ENCODE assay signal across 24 cellular contexts in the genomic region with DNA sequence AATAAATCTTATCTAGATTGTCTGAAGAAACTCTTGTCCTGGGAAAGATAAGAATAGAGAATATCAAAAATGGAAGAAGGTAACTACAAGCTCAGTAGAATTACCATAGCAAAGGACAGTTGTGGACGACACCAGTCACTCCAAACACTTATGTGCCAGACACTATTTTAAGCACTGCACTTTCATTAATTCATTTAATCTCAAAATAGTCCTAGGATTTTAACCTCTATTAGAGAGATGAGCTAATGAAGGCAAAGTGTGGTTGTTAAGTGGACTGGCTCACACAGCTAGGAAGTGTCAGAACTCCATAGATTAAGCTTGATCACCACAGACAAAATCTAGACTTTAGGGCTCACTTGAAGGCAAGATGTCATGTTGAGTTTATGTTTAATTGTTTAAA.
DNase-seq lines count a peak whose midpoint lies in the region; ATAC-seq, FAIRE-seq and TF ChIP-seq lines count a peak whose summit lies in the region.
"Had no signal": no experiment of that assay in that cellular context is flagged by ENCODE, and none has a peak within 500 bp of the region (broad histone marks: within the 10 kb centered on the region; RNA-seq: fewer than 3 reads in every experiment).

No MANE protein-coding gene starts in this region.

- no peak overlapping the region for H3K9ac ChIP-seq in mesendoderm (ENCODE audit: low read length)
- H3K9ac ChIP-seq: BLaER1 had no signal

- no peak overlapping the region for H2BK5ac ChIP-seq in mesendoderm (ENCODE audit: low read length)

- no peaks in the 10 kb centered on the region for H3K4me1 ChIP-seq in heart right ventricle
- no peaks in the 10 kb centered on the region for H3K4me1 ChIP-seq in mesendoderm (ENCODE audit: control insufficient read depth, low read depth, low read length)
- H3K4me1 ChIP-seq: BLaER1, Caco-2 had no signal

- peak; percentile 56 for ATAC-seq in Right ventricle myocardium inferior
- peak in 7 of 8 donors; percentile 25 to 75 (median 61) for ATAC-seq in heart right ventricle
- ATAC-seq in HG03457 (IDR thresholded peaks at IDR 0.05; ENCODE audit: unreplicated experiment) = no peak
- ATAC-seq: CD8-positive, alpha-beta T cell; GM12878 had no signal

- WGBS in heart right ventricle, 2 donors = 37 to 40% methylated on average over 1 of the region's 1 CpG
- no CpG with 5 or more reads among the region's 1 CpG for WGBS in mesendoderm (ENCODE audit: extremely low coverage, insufficient coverage, low lambda C conversion rate)

- H3K27me3 ChIP-seq in heart right ventricle (no peaks in the 10 kb centered on the region), mesendoderm (ENCODE audit: insufficient read depth, low read length, poor library complexity) (no peaks in the 10 kb centered on the region)
- H3K27me3 ChIP-seq: BLaER1 had no signal

- no peaks in the 10 kb centered on the region for H3K36me3 ChIP-seq in heart right ventricle
- no peaks in the 10 kb centered on the region for H3K36me3 ChIP-seq in mesendoderm (ENCODE audit: control insufficient read depth, insufficient read depth, low read length)
- H3K36me3 ChIP-seq: BLaER1 had no signal

- no peak overlapping the region for H4K5ac ChIP-seq in mesendoderm (ENCODE audit: low read length)

- H2BK120ac ChIP-seq in mesendoderm (ENCODE audit: low read depth, low read length) = no peak overlapping the region

- H3K23ac ChIP-seq in mesendoderm (ENCODE audit: low read length) = no peak overlapping the region

- H3K4me2 ChIP-seq in mesendoderm (ENCODE audit: low read length) = no peak overlapping the region
- H3K4me2 ChIP-seq: BLaER1 had no signal

- H3K4ac ChIP-seq in mesendoderm (ENCODE audit: low read depth, low read length) = no peak overlapping the region

- H2AK5ac ChIP-seq in mesendoderm (ENCODE audit: low read length) = no peak overlapping the region

- FAIRE-seq in D721Med (lab: Jason Lieb, UNC) = peak; percentile 82
- FAIRE-seq: A204.1, GM12878, GM19239 had no signal

- H3K4me3 ChIP-seq in heart right ventricle (no peak overlapping the region), mesendoderm (ENCODE audit: low read length) (no peak overlapping the region)
- H3K4me3 ChIP-seq: BLaER1, GM12878 had no signal

- intact Hi-C loops in Right ventricle myocardium inferior (cut with DNase I) (no loop called here), cardiac septum (cut with DNase I) (no loop called here), heart right ventricle (cut with DNase I) (no loop called here)

- H2BK15ac ChIP-seq in mesendoderm (replicated peaks; ENCODE audit: low read depth) = no peak overlapping the region

- H4K8ac ChIP-seq in mesendoderm (ENCODE audit: low read depth, low read length) = no peak overlapping the region

- no peaks in the 10 kb centered on the region for H3K79me2 ChIP-seq in mesendoderm (ENCODE audit: control insufficient read depth, insufficient read depth, low read length)

- no peak for DNase-seq in Right ventricle myocardium inferior (ENCODE audit: missing footprints)
- DNase-seq in cardiac septum (ENCODE audit: low spot score) = no peak
- no peak for DNase-seq in D721Med (ENCODE audit: insufficient read length, low spot score)
- DNase-seq in NCI-H82 treated with DMSO at 0.1 percent for 48 hours (lab: John Stamatoyannopoulos, UW; ENCODE audit: unreplicated experiment) = peak; percentile 0
- no peak for DNase-seq in heart right ventricle
- no peak for DNase-seq in mesendoderm
- DNase-seq in NCI-H2081 treated with DMSO at 0.1 percent for 48 hours (lab: John Stamatoyannopoulos, UW) = no peak
- DNase-seq: Caco-2; CD4-positive, CD25-positive, alpha-beta regulatory T cell; CD8-positive, alpha-beta T cell; DMS 273 treated with DMSO at 0.1 percent for 48 hours; DMS79; EL; GDM1; GOT3; H7; HCEC 1CT had no signal

- no peak overlapping the region for H3K18ac ChIP-seq in mesendoderm (ENCODE audit: low read length)

- H3K79me1 ChIP-seq in mesendoderm (ENCODE audit: low read length) = no peaks in the 10 kb centered on the region

- H3K27ac ChIP-seq in heart right ventricle (no peak overlapping the region), mesendoderm (ENCODE audit: low read depth, low read length) (no peak overlapping the region)
- H3K27ac ChIP-seq: 22Rv1, BLaER1, C4-2B had no signal

- no peak for TF ChIP-seq CTCF in D721Med (IDR thresholded peaks at IDR 0.05; ENCODE audit: insufficient read depth, missing control alignments)
- no peak for TF ChIP-seq CTCF in heart right ventricle (IDR thresholded peaks at IDR 0.05)

- H3K56ac ChIP-seq in mesendoderm (ENCODE audit: low read length) = no peak overlapping the region

- H3K9me3 ChIP-seq in heart right ventricle = no peaks in the 10 kb centered on the region
- H3K9me3 ChIP-seq: BLaER1, Caco-2 had no signal
